8 cellular contexts compared by ENCODE assay signal in the genomic region with DNA sequence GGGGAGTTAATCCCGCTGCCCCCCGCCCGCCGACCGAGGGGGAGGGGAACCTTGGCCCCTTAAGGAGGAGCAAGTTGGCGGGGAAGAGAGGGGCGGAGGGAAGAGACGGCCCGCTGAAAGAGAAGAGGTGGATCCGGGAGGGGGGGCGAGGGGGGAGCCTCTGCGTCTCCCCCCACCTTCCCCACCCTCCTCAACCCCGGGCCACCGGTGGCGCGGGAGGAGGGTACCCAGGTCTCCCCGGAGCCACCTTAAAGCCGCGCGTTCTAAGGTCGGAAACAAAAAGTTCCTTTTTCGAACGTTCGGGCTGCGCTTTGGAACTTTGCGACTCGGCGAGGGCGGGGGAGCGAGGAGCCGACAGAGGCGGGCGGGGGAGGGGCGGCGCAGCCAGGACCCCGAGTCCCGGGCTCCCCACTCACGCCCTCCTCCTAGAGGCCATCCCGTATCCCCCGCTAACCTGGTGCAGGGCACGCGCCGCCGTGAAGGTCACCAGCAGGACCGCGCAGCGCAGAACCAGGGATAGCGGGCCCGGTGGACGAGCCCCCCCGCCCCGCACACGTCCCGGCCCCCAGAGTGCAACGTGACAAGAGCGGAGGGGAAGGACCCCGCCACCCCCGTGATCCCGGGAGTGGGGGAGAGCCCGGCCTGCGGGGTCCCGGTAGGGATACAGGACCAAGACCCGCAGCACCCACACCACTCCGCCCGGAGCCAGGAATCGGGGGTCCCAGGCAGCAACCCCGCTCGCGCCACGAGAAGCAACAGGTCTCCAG. TPM values are rescaled to one million over a fixed set of nuclear protein-coding genes. Genes with fewer than 3 reads are reported as not detected.
DNase-seq lines count a peak whose midpoint lies in the region; ATAC-seq and TF ChIP-seq lines count a peak whose summit lies in the region.

No MANE protein-coding gene starts in this region.

- peak; percentile 61 to 79 (median 73) for DNase-seq in CD4-positive, alpha-beta T cell
- DNase-seq in GM23338 (ENCODE audit: low spot score) (peak; percentile 93), NCI-H526 (lab: John Stamatoyannopoulos, UW) (peak; percentile 50 to 83), endodermal cell (peak; percentile 86), midbrain (lab: John Stamatoyannopoulos, UW) (peak; percentile 87), NCI-H187 treated with DMSO at 0.1 percent for 48 hours (lab: John Stamatoyannopoulos, UW) (no peak)
- peak; percentile 53 to 62 for DNase-seq in activated CD8-positive, alpha-beta memory T cell treated with anti-CD3 and anti-CD28 coated beads for 4 hours (ENCODE audit: low read depth in 2 of 2)
- peak; percentile 56 to 67 for DNase-seq in stimulated activated CD8-positive, alpha-beta memory T cell treated with anti-CD3 and anti-CD28 coated beads, Interleukin-2, amount 100 ng/mL, for 1 hour (ENCODE audit: low read depth in 2 of 2)

- H3K9me3 Mint-ChIP-seq in CD4-positive, alpha-beta T cell = no peaks in the 10 kb centered on the region
- H3K9me3 Mint-ChIP-seq in GM23338 = no peaks in the 10 kb centered on the region; the same call in 1 of the 3 replicates
- H3K9me3 Mint-ChIP-seq in endodermal cell = no peaks in the 10 kb centered on the region

- no peak overlapping the region for H2AFZ ChIP-seq in GM23338

- CTCF ChIA-PET in CD4-positive, alpha-beta T cell (lab: Charles Lee) = interaction anchor here (1.1 kb wide), 1 partner anchor 10 kb away, joined by 3 read pairs; no protein-coding TSS in a partner anchor

- peaks cover 16% of the 10 kb centered on the region for H3K36me3 Mint-ChIP-seq in CD4-positive, alpha-beta T cell (ENCODE audit: low read depth)
- H3K36me3 Mint-ChIP-seq in GM23338 (ENCODE audit: low read depth) = peaks cover 8% of the 10 kb centered on the region; the same call in 2 of the 3 replicates
- peaks cover 15% of the 10 kb centered on the region for H3K36me3 Mint-ChIP-seq in endodermal cell (ENCODE audit: low read depth)

- no peaks in the 10 kb centered on the region for H3K9me2 ChIP-seq in GM23338 (ENCODE audit: insufficient read depth)

- H3K79me2 ChIP-seq in GM23338 (replicated peaks; ENCODE audit: insufficient read depth) = peaks cover 38% of the 10 kb centered on the region

- peaks cover 17% of the 10 kb centered on the region for H3F3A ChIP-seq in GM23338 (replicated peaks; ENCODE audit: low read depth)

- intact Hi-C loops in CD4-positive, alpha-beta T cell (cut with DNase I, micrococcal nuclease) = loop anchor here (1.0 to 2.0 kb wide), 3 partner anchors 9 to 27 kb away; no protein-coding TSS in a partner anchor

- no peaks in the 10 kb centered on the region for H3K27me3 ChIP-seq in CD4-positive, alpha-beta T cell (ENCODE audit: control insufficient read depth, insufficient read depth, low read length)
- H3K27me3 ChIP-seq in GM23338 (ENCODE audit: insufficient read depth) (peaks cover 17% of the 10 kb centered on the region), endodermal cell (ENCODE audit: control insufficient read depth, insufficient read depth, low read length, poor library complexity, severe bottlenecking) (no peaks in the 10 kb centered on the region)

- H3K27ac Mint-ChIP-seq in CD4-positive, alpha-beta T cell = peak overlapping the region; percentile 85
- H3K27ac Mint-ChIP-seq in GM23338 = no peak overlapping the region
- peak overlapping the region; percentile 21 for H3K27ac Mint-ChIP-seq in endodermal cell

- H3K27ac ChIP-seq in CD4-positive, alpha-beta T cell (ENCODE audit: low read depth, low read length) = peak overlapping the region; percentile 97
- H3K27ac ChIP-seq in GM23338 (ENCODE audit: low read depth) (peak overlapping the region; percentile 98), endodermal cell (ENCODE audit: low read depth, low read length) (peak overlapping the region; percentile 88)

- no peak for TF ChIP-seq CTCF in CD4-positive, alpha-beta T cell (IDR thresholded peaks at IDR 0.05)
- 0 out of 4 replicates have a peak, but pooled peaks of 1 of the 2 experiments have one; percentile 10 for TF ChIP-seq CTCF in GM23338 (conservative IDR thresholded peaks at IDR 0.05; ENCODE audit: low read depth in 2 of 2)
- peak; percentile 39 for TF ChIP-seq CTCF in endodermal cell (conservative IDR thresholded peaks at IDR 0.05)

- no peaks in the 10 kb centered on the region for H3K27me3 Mint-ChIP-seq in CD4-positive, alpha-beta T cell
- H3K27me3 Mint-ChIP-seq in GM23338 (ENCODE audit: insufficient read depth, low read depth, poor library complexity) (peaks cover 35% of the 10 kb centered on the region), endodermal cell (ENCODE audit: insufficient read depth) (no peaks in the 10 kb centered on the region)

- H3K4me1 Mint-ChIP-seq in CD4-positive, alpha-beta T cell (ENCODE audit: low read depth) = peaks cover 33% of the 10 kb centered on the region
- peaks cover 35% of the 10 kb centered on the region for H3K4me1 Mint-ChIP-seq in GM23338
- H3K4me1 Mint-ChIP-seq in endodermal cell = peaks cover 22% of the 10 kb centered on the region

- peak overlapping the region; percentile 96 for H3K4me3 ChIP-seq in GM23338
- peak overlapping the region; percentile 85 for H3K4me3 ChIP-seq in endodermal cell (ENCODE audit: low read length)

- H3K9ac ChIP-seq in endodermal cell (ENCODE audit: extremely low read depth, low read length, poor library complexity, severe bottlenecking) = peak overlapping the region; percentile 89

- peak overlapping the region; percentile 87 for H3K4me2 ChIP-seq in GM23338

- peak; percentile 50 for ATAC-seq in CD4-positive, alpha-beta T cell (ENCODE audit: poor library complexity)
- ATAC-seq in GM23338 = peak; percentile 28

- H4K20me1 ChIP-seq in GM23338 (replicated peaks; ENCODE audit: insufficient read depth) = no peaks in the 10 kb centered on the region; the same call in 1 of the 2 replicates

- peak overlapping the region; percentile 93 for H3K4me3 Mint-ChIP-seq in CD4-positive, alpha-beta T cell
- peak overlapping the region; percentile 71 for H3K4me3 Mint-ChIP-seq in GM23338
- peak overlapping the region; percentile 90 for H3K4me3 Mint-ChIP-seq in endodermal cell

- H3K36me3 ChIP-seq in GM23338 (ENCODE audit: insufficient read depth) = no peaks in the 10 kb centered on the region
- H3K36me3 ChIP-seq in endodermal cell (ENCODE audit: control insufficient read depth, insufficient read depth, low read length) = peaks cover 10% of the 10 kb centered on the region

- 0% methylated on average over 6 to 64 of the region's 70 CpGs for whole genome bisulfite sequencing in endodermal cell (ENCODE audit: insufficient coverage in 1 of 2, insufficient read length in 1 of 2), 2 experiments

- H3K9me3 ChIP-seq in CD4-positive, alpha-beta T cell (ENCODE audit: control insufficient read depth, low read length) = no peaks in the 10 kb centered on the region
- H3K9me3 ChIP-seq in endodermal cell (ENCODE audit: control insufficient read depth, low read length) = no peaks in the 10 kb centered on the region

- peaks cover 27% of the 10 kb centered on the region for H3K4me1 ChIP-seq in GM23338 (ENCODE audit: insufficient read depth)
- H3K4me1 ChIP-seq in endodermal cell (ENCODE audit: control insufficient read depth, insufficient read depth, low read length) = no peaks in the 10 kb centered on the region

- POLR2A ChIA-PET in CD4-positive, alpha-beta T cell (lab: Charles Lee) = interaction anchor here (1.0 kb wide), 2 partner anchors 10 to 178 kb away, joined by 3 to 5 read pairs; partner anchors contain the start of gene ZNF574

TF ChIP-seq in GM23338, 12 proteins besides CTCF, POLR2A, EP300 and RAD21 (continues in another document):
- TF ChIP-seq EZH2phosphoT487 (IDR thresholded peaks at IDR 0.05; ENCODE audit: unreplicated experiment) (no peak), POLR2AphosphoS5 (IDR thresholded peaks at IDR 0.05; ENCODE audit: low read depth) (no peak)

RNA-seq across cellular contexts. Expression of gene ERF, which starts 0.7 kb away (rescaled TPM):
- total RNA-seq in CD4-positive, alpha-beta T cell = 100 to 1,000 TPM; 105 to 113 TPM
- 49.0 and 49.4 TPM in 2 replicates for total RNA-seq in GM23338 (2014; rRNA removed; shearing (Covaris generic))
- 29.4 and 30.4 TPM in 2 replicates for polyA plus RNA-seq in GM23338 (2016; fragmentation: Nextera tagmentation; extraction: Ambion mirVana)
- total RNA-seq in endodermal cell = 100 to 1,000 TPM; 106 to 138 TPM
- 70.5 TPM for polyA plus RNA-seq in endodermal cell (2013, experiment 1 of 2)
- polyA plus RNA-seq in endodermal cell (2013, experiment 2 of 2) = 59.5 TPM

RNA-seq across cellular contexts. Expression of gene GSK3A, which starts 11.9 kb away (rescaled TPM):
- total RNA-seq in CD4-positive, alpha-beta T cell = 10 to 100 TPM; 13.6 to 13.9 TPM
- 40.7 and 47.0 TPM in 2 replicates for total RNA-seq in GM23338 (2014; rRNA removed; shearing (Covaris generic))
- polyA plus RNA-seq in GM23338 (2016; fragmentation: Nextera tagmentation; extraction: Ambion mirVana) = 17.7 and 19.2 TPM in 2 replicates
- 10 to 100 TPM; 52.6 to 55.1 TPM for total RNA-seq in endodermal cell
- polyA plus RNA-seq in endodermal cell (2013, experiment 1 of 2) = 59.5 TPM
- 52.7 TPM for polyA plus RNA-seq in endodermal cell (2013, experiment 2 of 2)

RNA-seq across cellular contexts. Expression of gene CIC, which starts 14.8 kb away (rescaled TPM):
- total RNA-seq in CD4-positive, alpha-beta T cell = 100 to 1,000 TPM; 114 to 119 TPM
- total RNA-seq in GM23338 (2014; rRNA removed; shearing (Covaris generic)) = 31.8 and 42.0 TPM in 2 replicates
- 13.2 and 13.9 TPM in 2 replicates for polyA plus RNA-seq in GM23338 (2016; fragmentation: Nextera tagmentation; extraction: Ambion mirVana)
- 10 to 100 TPM; 48.6 to 57.6 TPM for total RNA-seq in endodermal cell
- 55.5 TPM for polyA plus RNA-seq in endodermal cell (2013, experiment 1 of 2)
- 51.2 TPM for polyA plus RNA-seq in endodermal cell (2013, experiment 2 of 2)

RNA-seq across cellular contexts. Expression of gene ZNF526, which starts 34.2 kb away (rescaled TPM):
- 1 to 10 TPM; 5.0 to 6.2 TPM for total RNA-seq in CD4-positive, alpha-beta T cell
- 12.7 and 13.3 TPM in 2 replicates for total RNA-seq in GM23338 (2014; rRNA removed; shearing (Covaris generic))
- polyA plus RNA-seq in GM23338 (2016; fragmentation: Nextera tagmentation; extraction: Ambion mirVana) = 4.7 and 5.8 TPM in 2 replicates
- 10 to 100 TPM; 15.7 to 16.0 TPM for total RNA-seq in endodermal cell
- 9.6 TPM for polyA plus RNA-seq in endodermal cell (2013, experiment 1 of 2)
- polyA plus RNA-seq in endodermal cell (2013, experiment 2 of 2) = 9.5 TPM

RNA-seq across cellular contexts. Expression of gene DEDD2, which starts 36.8 kb away (rescaled TPM):
- total RNA-seq in CD4-positive, alpha-beta T cell = 100 to 1,000 TPM in 1 of 2 experiments, 10 to 100 TPM in 1; 96.5 to 103 TPM
- 59.4 and 63.0 TPM in 2 replicates for total RNA-seq in GM23338 (2014; rRNA removed; shearing (Covaris generic))
- polyA plus RNA-seq in GM23338 (2016; fragmentation: Nextera tagmentation; extraction: Ambion mirVana) = 23.4 and 25.6 TPM in 2 replicates
- 10 to 100 TPM; 25.8 to 28.0 TPM for total RNA-seq in endodermal cell
- 20.5 TPM for polyA plus RNA-seq in endodermal cell (2013, experiment 1 of 2)
- polyA plus RNA-seq in endodermal cell (2013, experiment 2 of 2) = 15.9 TPM
